In genomic region chr10:70297224-70297623, GRCh38 we compare ENCODE assay signal across 13 cellular contexts. TPM values are rescaled to one million over a fixed set of nuclear protein-coding genes. Genes with fewer than 3 reads are reported as not detected.
DNase-seq lines count a peak whose midpoint lies in the region; ATAC-seq, FAIRE-seq and TF ChIP-seq lines count a peak whose summit lies in the region.
"Had no signal": no experiment of that assay in that cellular context is flagged by ENCODE, and none has a peak within 500 bp of the region (broad histone marks: within the 10 kb centered on the region; RNA-seq: fewer than 3 reads in every experiment).

No MANE protein-coding gene starts in this region.

- no peak overlapping the region for H3K9ac ChIP-seq in K562 (ENCODE audit: insufficient read depth in 1 of 2, low read depth in 2 of 2, low read length in 2 of 2)

- TF ChIP-seq POLR2A in K562 (conservative IDR thresholded peaks at IDR 0.05): no peak
- no peak for TF ChIP-seq POLR2A in suprapubic skin (IDR thresholded peaks at IDR 0.05)

- no peaks in the 10 kb centered on the region for H3K4me1 Mint-ChIP-seq in glutamatergic neuron (ENCODE audit: low read depth, unreplicated experiment)
- H3K4me1 Mint-ChIP-seq in activated T-cell treated with anti-CD3 and anti-CD28 coated beads, Interleukin-2, amount 50 U/mL, for 72 hours (ENCODE audit: low read depth): no peaks in the 10 kb centered on the region
- no peaks in the 10 kb centered on the region for H3K4me1 Mint-ChIP-seq in activated T-cell treated with anti-CD3 and anti-CD28 coated beads, Interleukin-2, amount 50 U/mL, for 24 hours (ENCODE audit: low read depth)

- ATAC-seq in K562 (no peak), GM18867 (IDR thresholded peaks at IDR 0.05; ENCODE audit: unreplicated experiment) (no peak)
- ATAC-seq in activated T-cell treated with anti-CD3 and anti-CD28 coated beads, Interleukin-2, amount 50 U/mL, for 72 hours (replicated peaks in 1 of 2): no peak

- H3K4me1 ChIP-seq in K562 (replicated peaks in 1 of 2; ENCODE audit: control insufficient read depth in 2 of 2, insufficient read depth in 2 of 2, low read length in 2 of 2) (peaks cover 7 to 8% of the 10 kb centered on the region in 2 experiments; a peak in 4 of 5 replicates), muscle layer of duodenum (ENCODE audit: control insufficient read depth in 1 of 2, insufficient read depth in 2 of 2, low read length in 2 of 2) (peaks cover 0 to 6% of the 10 kb centered on the region in 2 donors), suprapubic skin (peaks cover 17% of the 10 kb centered on the region)

- no peaks in the 10 kb centered on the region for H3K9me3 ChIP-seq in K562 (replicated peaks; ENCODE audit: control insufficient read depth, insufficient read depth, low read depth, low read length)
- no peaks in the 10 kb centered on the region for H3K9me3 ChIP-seq in muscle layer of duodenum (ENCODE audit: control insufficient read depth in 1 of 2, low read length in 2 of 2)
- H3K9me3 ChIP-seq in suprapubic skin: no peaks in the 10 kb centered on the region

- no peaks in the 10 kb centered on the region for H3K79me2 ChIP-seq in K562 (ENCODE audit: control insufficient read depth, insufficient read depth, low read length)

- no peaks in the 10 kb centered on the region for H3K36me3 Mint-ChIP-seq in glutamatergic neuron (ENCODE audit: unreplicated experiment)
- H3K36me3 Mint-ChIP-seq in activated T-cell treated with anti-CD3 and anti-CD28 coated beads, Interleukin-2, amount 50 U/mL, for 72 hours (ENCODE audit: insufficient read depth in 2 of 2): no peaks in the 10 kb centered on the region
- H3K36me3 Mint-ChIP-seq in activated T-cell treated with anti-CD3 and anti-CD28 coated beads, Interleukin-2, amount 50 U/mL, for 24 hours (ENCODE audit: low read depth): no peaks in the 10 kb centered on the region

- H3K27ac Mint-ChIP-seq in glutamatergic neuron (ENCODE audit: unreplicated experiment): no peak overlapping the region
- no peak overlapping the region for H3K27ac Mint-ChIP-seq in activated T-cell treated with anti-CD3 and anti-CD28 coated beads, Interleukin-2, amount 50 U/mL, for 72 hours
- H3K27ac Mint-ChIP-seq in activated T-cell treated with anti-CD3 and anti-CD28 coated beads, Interleukin-2, amount 50 U/mL, for 24 hours: no peak overlapping the region
- H3K27ac Mint-ChIP-seq: activated CD4-positive, alpha-beta T cell treated with anti-CD3 and anti-CD28 coated beads, Interleukin-2, amount 10 ng/mL, durations not matched to agents 24 days and 14 days; naive thymus-derived CD4-positive, alpha-beta T cell had no signal

- peaks cover 4 to 6% of the 10 kb centered on the region in 2 experiments; a peak in 3 of 5 replicates for H3K27me3 ChIP-seq in K562 (ENCODE audit: control insufficient read depth in 2 of 2, insufficient read depth in 2 of 2, low read length in 2 of 2)
- H3K27me3 ChIP-seq in muscle layer of duodenum (ENCODE audit: low read depth, low read length): no peaks in the 10 kb centered on the region
- no peaks in the 10 kb centered on the region for H3K27me3 ChIP-seq in suprapubic skin

- H3K4me3 ChIP-seq in K562 (no peak overlapping the region), muscle layer of duodenum (ENCODE audit: low read depth in 1 of 2, low read length in 2 of 2) (no peak overlapping the region), suprapubic skin (no peak overlapping the region)

- H3K36me3 ChIP-seq in K562 (ENCODE audit: control insufficient read depth, insufficient read depth, low read length) (no peaks in the 10 kb centered on the region), muscle layer of duodenum (ENCODE audit: control insufficient read depth in 1 of 2, insufficient read depth in 2 of 2, low read length in 2 of 2) (no peaks in the 10 kb centered on the region), suprapubic skin (no peaks in the 10 kb centered on the region)

- intact Hi-C loops in K562 (cut with micrococcal nuclease): no loop called here

- H3K9me3 Mint-ChIP-seq in glutamatergic neuron (ENCODE audit: unreplicated experiment): peaks cover 3% of the 10 kb centered on the region
- H3K9me3 Mint-ChIP-seq in activated T-cell treated with anti-CD3 and anti-CD28 coated beads, Interleukin-2, amount 50 U/mL, for 72 hours: no peaks in the 10 kb centered on the region
- no peaks in the 10 kb centered on the region for H3K9me3 Mint-ChIP-seq in activated T-cell treated with anti-CD3 and anti-CD28 coated beads, Interleukin-2, amount 50 U/mL, for 24 hours
- H3K9me3 Mint-ChIP-seq: activated CD4-positive, alpha-beta T cell treated with anti-CD3 and anti-CD28 coated beads, Interleukin-2, amount 10 ng/mL, durations not matched to agents 24 days and 14 days; naive thymus-derived CD4-positive, alpha-beta T cell had no signal

- in situ Hi-C loops in K562 (cut with MboI): no loop called here

- H3K27ac ChIP-seq in RWPE1 (peak overlapping the region; percentile 87), K562 (ENCODE audit: extremely low read depth, low read depth, low read length) (no peak overlapping the region), muscle layer of duodenum (ENCODE audit: low read length) (peak overlapping the region; percentile 4), suprapubic skin (peak overlapping the region; percentile 71)

- POLR2A ChIA-PET in RWPE1 (lab: Yijun Ruan, JAX; ENCODE audit: low non-redundant PET): no interaction called here
- POLR2A ChIA-PET in K562 (lab: Yijun Ruan, JAX): interaction anchor here (0.6 to 1.3 kb wide), 3 partner anchors 66 to 1232 kb away, joined by 3 to 4 read pairs (median 3); no protein-coding TSS in a partner anchor

- H4K20me1 ChIP-seq in K562 (replicated peaks; ENCODE audit: control insufficient read depth, insufficient read depth, low read length): no peaks in the 10 kb centered on the region

- peaks cover 1% of the 10 kb centered on the region for H3K27me3 Mint-ChIP-seq in glutamatergic neuron (ENCODE audit: unreplicated experiment)
- H3K27me3 Mint-ChIP-seq in activated T-cell treated with anti-CD3 and anti-CD28 coated beads, Interleukin-2, amount 50 U/mL, for 72 hours (ENCODE audit: low read depth): no peaks in the 10 kb centered on the region
- H3K27me3 Mint-ChIP-seq in activated T-cell treated with anti-CD3 and anti-CD28 coated beads, Interleukin-2, amount 50 U/mL, for 24 hours: no peaks in the 10 kb centered on the region
- H3K27me3 Mint-ChIP-seq: activated CD4-positive, alpha-beta T cell treated with anti-CD3 and anti-CD28 coated beads, Interleukin-2, amount 10 ng/mL, durations not matched to agents 24 days and 14 days; naive thymus-derived CD4-positive, alpha-beta T cell had no signal

- BruUV-seq in K562 (replicated peaks; lab: Mats Ljungman, UMichigan): no TSS peak

- no peak overlapping the region for H3K4me2 ChIP-seq in K562 (ENCODE audit: insufficient read depth, low read length)

- DNase-seq in RWPE1 (ENCODE audit: low spot score) (no peak), K562 (ENCODE audit: extremely low read depth in 1 of 4, low spot score in 3 of 4) (no peak), suprapubic skin (ENCODE audit: low spot score in 2 of 2) (no peak), glutamatergic neuron (no peak)
- DNase-seq in activated T-cell treated with anti-CD3 and anti-CD28 coated beads, Interleukin-2, amount 50 U/mL, for 72 hours: no peak
- DNase-seq in activated T-cell treated with anti-CD3 and anti-CD28 coated beads, Interleukin-2, amount 50 U/mL, for 24 hours: no peak
- DNase-seq: activated CD4-positive, alpha-beta T cell treated with anti-CD3 and anti-CD28 coated beads, Interleukin-2, amount 10 ng/mL, durations not matched to agents 24 days and 14 days; caudate nucleus; naive thymus-derived CD4-positive, alpha-beta T cell; NCI-H187 had no signal

- TF ChIP-seq EP300 in K562 (IDR thresholded peaks at IDR 0.05; ENCODE audit: low read length): no peak
- TF ChIP-seq EP300 in suprapubic skin (IDR thresholded peaks at IDR 0.05): no peak

- CTCF ChIA-PET in RWPE1 (lab: Yijun Ruan, JAX) (interaction anchor here (0.6 kb wide), 1 partner anchor 10 kb away, joined by 3 read pairs; no protein-coding TSS in a partner anchor), K562 (lab: Yijun Ruan, JAX; ENCODE audit: low intra/inter-chr PET ratio) (no interaction called here)

- H3K4me3 Mint-ChIP-seq in glutamatergic neuron (ENCODE audit: unreplicated experiment): no peak overlapping the region
- H3K4me3 Mint-ChIP-seq in activated T-cell treated with anti-CD3 and anti-CD28 coated beads, Interleukin-2, amount 50 U/mL, for 72 hours: no peak overlapping the region
- no peak overlapping the region for H3K4me3 Mint-ChIP-seq in activated T-cell treated with anti-CD3 and anti-CD28 coated beads, Interleukin-2, amount 50 U/mL, for 24 hours
- H3K4me3 Mint-ChIP-seq: activated CD4-positive, alpha-beta T cell treated with anti-CD3 and anti-CD28 coated beads, Interleukin-2, amount 10 ng/mL, durations not matched to agents 24 days and 14 days; naive thymus-derived CD4-positive, alpha-beta T cell had no signal

- FAIRE-seq in K562 (lab: Jason Lieb, UNC): peak; percentile 56

- no peaks in the 10 kb centered on the region for H3K9me1 ChIP-seq in K562 (ENCODE audit: control insufficient read depth, insufficient read depth, low read length)

- no peak for TF ChIP-seq CTCF in RWPE1 (conservative IDR thresholded peaks at IDR 0.05; ENCODE audit: low read depth)
- no peak for TF ChIP-seq CTCF in K562 (IDR thresholded peaks at IDR 0.05 in 2 of 3, conservative IDR thresholded peaks at IDR 0.05 in 1 of 3; ENCODE audit: insufficient read depth in 2 of 3, low read depth in 1 of 3, low read length in 3 of 3)
- TF ChIP-seq CTCF in suprapubic skin (IDR thresholded peaks at IDR 0.05): no peak
- TF ChIP-seq CTCF in glutamatergic neuron (IDR thresholded peaks at IDR 0.05; ENCODE audit: partially characterized antibody, unreplicated experiment): no peak

- no peak for TF ChIP-seq RAD21 in K562 (CRISPR knock-in tag; conservative IDR thresholded peaks at IDR 0.05 in 1 of 2, IDR thresholded peaks at IDR 0.05 in 1 of 2)

- H2AFZ ChIP-seq in K562 (ENCODE audit: low read depth, low read length): no peak overlapping the region

- WGBS in K562 (ENCODE audit: insufficient coverage, low coverage, missing lambda C conversion rate): 54% methylated on average over 5 of the region's 5 CpGs
- 61% methylated on average over 5 of the region's 5 CpGs for WGBS in suprapubic skin

RNA-seq across cellular contexts. Expression of gene NPFFR1, which starts 13.4 kb away (rescaled TPM):
- not detected in 2 replicates for total RNA-seq in K562 (2011; cell fraction: chromatin; rRNA removed; ENCODE audit: low replicate concordance)
- not detected in 2 replicates for total RNA-seq in K562 (2011; cell fraction: nucleolus; rRNA removed)
- not detected in 2 replicates for total RNA-seq in K562 (2011; cell fraction: nucleoplasm; rRNA removed)
- total RNA-seq in K562 (2014; rRNA removed) (not detected in 2 replicates), K562 (2014; rRNA removed; fragmentation: Illumina TruSeq; extraction: Trizol) (under 0.01 TPM in 1 of 2 replicates, not detected in the other), K562 (2015; rRNA removed; fragmentation: Illumina TruSeq; extraction: Trizol) (not detected in 2 replicates), K562 (2021) (not detected in 2 replicates), suprapubic skin (under 1 TPM; 0.08 to 0.53 (median 0.23) TPM), glutamatergic neuron (ENCODE audit: unreplicated experiment) (not detected)
- polyA plus RNA-seq in K562 (2011; rRNA removed) (not detected in 2 replicates), K562 (2014; fragmentation: Illumina TruSeq; extraction: Trizol) (not detected in 2 replicates), K562 (2014; fragmentation: Nextera tagmentation; extraction: Ambion mirVana) (not detected), K562 (2014; rRNA removed) (not detected in 2 replicates)
- polyA plus RNA-seq in K562 (2011; cell fraction: cytosol; rRNA removed): under 0.01 TPM in 1 of 2 replicates, not detected in the other
- not detected in 2 replicates for polyA plus RNA-seq in K562 (2011; cell fraction: nucleus; rRNA removed)
- polyA plus RNA-seq in K562 (2012): not detected in 2 replicates
- not detected in 2 replicates for polyA minus RNA-seq in K562 (2011; rRNA and poly(A)+ RNA removed)
- polyA minus RNA-seq in K562 (2011; cell fraction: cytosol; rRNA and poly(A)+ RNA removed): not detected in 2 replicates
- polyA minus RNA-seq in K562 (2011; cell fraction: nucleus; rRNA and poly(A)+ RNA removed): not detected in 2 replicates
- under 1 TPM in 1 of 2 donors, not detected in 1; 0.02 TPM for total RNA-seq in activated T-cell treated with anti-CD3 and anti-CD28 coated beads, Interleukin-2, amount 50 U/mL, for 72 hours
- total RNA-seq: activated CD4-positive, alpha-beta T cell treated with anti-CD3 and anti-CD28 coated beads, Interleukin-2, amount 10 ng/mL, durations not matched to agents 24 days and 14 days; RPMI7951 had no signal
- polyA plus RNA-seq: naive thymus-derived CD4-positive, alpha-beta T cell had no signal
